In the genomic region with DNA sequence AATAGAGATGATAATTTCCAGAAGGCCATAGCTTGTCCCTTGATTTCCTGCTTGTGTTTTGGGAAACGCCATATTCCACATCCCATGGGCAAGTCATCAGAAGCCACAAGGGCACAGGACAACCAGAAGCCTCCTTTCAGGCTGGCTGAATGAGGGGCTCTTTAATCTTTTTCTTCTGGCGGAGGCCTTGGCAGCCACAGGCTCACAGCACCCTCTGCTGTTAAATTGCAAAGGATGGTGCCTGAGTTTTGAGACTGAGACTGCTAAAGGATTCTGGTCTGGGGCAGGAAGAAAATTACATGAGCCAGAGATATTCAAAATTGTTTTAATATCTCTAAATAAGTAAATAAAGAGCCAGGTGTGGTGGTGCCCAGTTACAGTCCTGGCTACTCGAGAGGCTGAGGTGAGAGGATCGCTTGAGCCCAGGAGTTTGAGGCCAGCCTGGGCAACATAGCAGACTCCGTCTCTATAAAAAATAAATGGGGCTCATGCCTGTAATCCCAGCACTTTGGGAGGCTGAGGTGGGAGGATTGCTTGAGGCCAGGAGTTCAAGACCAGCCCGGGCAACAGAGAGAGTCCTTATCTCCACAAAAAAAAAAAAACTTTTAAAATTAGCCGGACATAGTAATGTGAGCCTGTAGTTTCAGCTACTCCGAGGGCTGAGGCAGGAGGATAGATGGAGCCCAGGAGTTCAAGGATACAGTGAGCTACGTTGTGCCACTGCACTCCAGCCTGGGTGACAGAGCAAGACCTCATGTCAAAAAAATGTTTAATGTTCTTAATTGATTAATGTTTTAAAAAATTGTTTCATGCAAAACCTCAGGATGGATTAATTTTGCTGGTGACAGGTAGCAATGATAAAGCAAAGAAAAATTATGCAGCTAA, we compare ENCODE assay signal across 7 cellular contexts. TPM values are rescaled to one million over a fixed set of nuclear protein-coding genes. Genes with fewer than 3 reads are reported as not detected.
DNase-seq lines count a peak whose midpoint lies in the region; ATAC-seq, FAIRE-seq and TF ChIP-seq lines count a peak whose summit lies in the region.

No MANE protein-coding gene starts in this region.

- peak; percentile 76 for TF ChIP-seq CTCF in cardiac fibroblast (IDR thresholded peaks at IDR 0.05; ENCODE audit: low read depth, low read length)

- DNase-seq in LHCN-M2 (ENCODE audit: low read depth): peak; percentile 58
- peak; percentile 53 for DNase-seq in SHP77 treated with DMSO at 0.1 percent for 48 hours (lab: John Stamatoyannopoulos, UW)
- peak; percentile 78 for DNase-seq in cardiac fibroblast (ENCODE audit: low read depth in 2 of 2)
- peak; percentile 78 for DNase-seq in left kidney (ENCODE audit: low read depth, low spot score)
- DNase-seq in substantia nigra (lab: John Stamatoyannopoulos, UW): peak in 27 of 49 donors; percentile 1 to 38 (median 10)

- FAIRE-seq in G401.6 (lab: Jason Lieb, UNC): peak; percentile 84

- no peak overlapping the region for H3K4me3 ChIP-seq in cardiac fibroblast (replicated peaks in 1 of 2; ENCODE audit: low read depth in 2 of 2, low read length in 2 of 2)

- H3K27ac ChIP-seq in substantia nigra (ENCODE audit: low read depth, low read length, poor library complexity, severe bottlenecking): no peak overlapping the region

- no peak for ATAC-seq in HG03196 (IDR thresholded peaks at IDR 0.05; ENCODE audit: unreplicated experiment)

RNA-seq across cellular contexts. Expression of a gene that starts 26.3 kb away (rescaled TPM):
- 20.5 and 25.0 TPM in 2 replicates for total RNA-seq in LHCN-M2 (2014; rRNA removed)
- 52.2 TPM for polyA plus RNA-seq in LHCN-M2 (2012)

RNA-seq across cellular contexts. Expression of a gene that starts 37.4 kb away (rescaled TPM):
- not detected in 2 replicates for total RNA-seq in LHCN-M2 (2014; rRNA removed)
- not detected for polyA plus RNA-seq in LHCN-M2 (2012)

RNA-seq across cellular contexts. Expression of a gene that starts 41.9 kb away (rescaled TPM):
- total RNA-seq in LHCN-M2 (2014; rRNA removed): 2.4 and 5.5 TPM in 2 replicates
- polyA plus RNA-seq in LHCN-M2 (2012): 4.7 TPM

RNA-seq across cellular contexts. Expression of a gene that starts 42.4 kb away (rescaled TPM):
- total RNA-seq in LHCN-M2 (2014; rRNA removed): 9.4 and 9.6 TPM in 2 replicates
- 9.1 TPM for polyA plus RNA-seq in LHCN-M2 (2012)

Comparison
In these comparisons a context has a peak if more than half of its experiments do, and no peak if none do; other contexts are left out.
1. DNase-seq: peak in every context shown above with its lines; median percentile 78 in cardiac fibroblast; 78 in left kidney; 58 in LHCN-M2; 53 in SHP77 treated with DMSO at 0.1 percent for 48 hours; 10 in substantia nigra.